Comparison of ENCODE assay signal across 9 cellular contexts in genomic region chr5:31232273-31232888, GRCh38. TPM values are rescaled to one million over a fixed set of nuclear protein-coding genes. Genes with fewer than 3 reads are reported as not detected.
DNase-seq lines count a peak whose midpoint lies in the region; ATAC-seq lines count a peak whose summit lies in the region.
"Had no signal": no experiment of that assay in that cellular context is flagged by ENCODE, and none has a peak within 500 bp of the region (broad histone marks: within the 10 kb centered on the region; RNA-seq: fewer than 3 reads in every experiment).

No MANE protein-coding gene starts in this region.

- no peak overlapping the region for H3K27ac ChIP-seq in aorta (ENCODE audit: low read depth in 1 of 2, low read length in 2 of 2)

- H3K4me1 ChIP-seq in aorta (ENCODE audit: control insufficient read depth in 1 of 2, insufficient read depth in 2 of 2, low read length in 2 of 2), result peaks cover 0 to 6% of the 10 kb centered on the region in 2 donors

- WGBS in aorta, 2 donors, result 0 to 1% methylated on average over 4 of the region's 4 CpGs

- ATAC-seq in GM18858 (IDR thresholded peaks at IDR 0.05; ENCODE audit: unreplicated experiment) (peak; percentile 87), HG03097 (IDR thresholded peaks at IDR 0.05; ENCODE audit: low FRiP score, unreplicated experiment) (peak; percentile 63), aorta (ENCODE audit: low FRiP score) (peak; percentile 83)

- H3K4me3 ChIP-seq in aorta (ENCODE audit: low read length in 2 of 2), result no peak overlapping the region

- H3K27me3 ChIP-seq in aorta (ENCODE audit: control insufficient read depth in 1 of 2, insufficient read depth in 2 of 2, low read length in 1 of 2), result no peaks in the 10 kb centered on the region

- DNase-seq in Ammon's horn (ENCODE audit: low spot score), result peak; percentile 69
- peak; percentile 4 for DNase-seq in NCI-H2227 treated with DMSO at 0.1 percent for 48 hours (lab: John Stamatoyannopoulos, UW)
- DNase-seq in astrocyte of the hippocampus (ENCODE audit: low read depth, low spot score), result peak; percentile 74
- DNase-seq in iris pigment epithelial cell (ENCODE audit: low read depth), result peak; percentile 71
- no peak for DNase-seq in aorta
- DNase-seq in stimulated activated CD4-positive, alpha-beta T cell treated with anti-CD3 and anti-CD28 coated beads, Interleukin-1b, Interleukin-23, amount 100 ng/mL, for 48 hours, result no peak

- no peaks in the 10 kb centered on the region for H3K9me3 ChIP-seq in aorta (ENCODE audit: control insufficient read depth, low read length)

- H3K36me3 ChIP-seq in aorta (ENCODE audit: control insufficient read depth in 1 of 2, insufficient read depth in 2 of 2, low read length in 1 of 2), result no peaks in the 10 kb centered on the region

- intact Hi-C loops in aorta (cut with DNase I), result no loop called here

RNA-seq across cellular contexts. Expression of gene CDH6, which starts 38.9 kb away (rescaled TPM):
- total RNA-seq in aorta, result 10 to 100 TPM in 1 of 2 donors, 1 to 10 TPM in 1; 5.2 to 10.7 TPM
- 1 to 10 TPM in 1 of 2 donors, under 1 TPM in 1; 0.25 to 3.6 TPM for polyA plus RNA-seq in aorta
- total RNA-seq: mononuclear cell had no signal

Comparison
In these comparisons a context has a peak if more than half of its experiments do, and no peak if none do; other contexts are left out.
1. DNase-seq: peak in Ammon's horn (single experiment), NCI-H2227 treated with DMSO at 0.1 percent for 48 hours (single experiment), astrocyte of the hippocampus (single experiment) and iris pigment epithelial cell (single experiment); none in aorta (0 of 2) and stimulated activated CD4-positive, alpha-beta T cell treated with anti-CD3 and anti-CD28 coated beads, Interleukin-1b, Interleukin-23, amount 100 ng/mL, for 48 hours (single experiment).
2. Peak in every context shown above with its lines, with median percentiles within 50 percentile points of each other: ATAC-seq.